In the genomic region with DNA sequence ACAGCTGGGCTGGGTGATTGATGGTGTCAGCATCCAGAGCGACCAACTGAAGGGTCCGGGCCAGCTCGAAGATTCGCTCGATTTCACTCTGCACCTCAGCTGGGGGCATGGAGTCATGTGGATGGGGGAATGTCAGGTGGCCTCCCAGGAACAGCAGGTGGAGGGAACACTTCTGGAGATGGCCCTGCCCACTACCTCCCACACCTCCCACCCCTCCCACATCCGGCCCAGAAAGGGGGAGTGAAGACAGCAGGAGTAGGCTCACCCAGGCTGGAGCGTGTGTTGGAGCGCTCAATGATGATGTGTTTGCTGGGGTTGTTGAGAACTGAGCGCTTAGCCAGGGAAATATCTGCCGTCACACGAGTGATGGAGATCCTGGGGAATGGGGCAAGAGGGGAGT, we compare ENCODE assay signal across 1 cellular context.
TF ChIP-seq lines count a peak whose summit lies in the region.

No MANE protein-coding gene starts in this region.

TF ChIP-seq in HEK293, 187 proteins besides CTCF, POLR2A, EP300 and RAD21 (continued from another document):
- TF ChIP-seq, protein P1, sequence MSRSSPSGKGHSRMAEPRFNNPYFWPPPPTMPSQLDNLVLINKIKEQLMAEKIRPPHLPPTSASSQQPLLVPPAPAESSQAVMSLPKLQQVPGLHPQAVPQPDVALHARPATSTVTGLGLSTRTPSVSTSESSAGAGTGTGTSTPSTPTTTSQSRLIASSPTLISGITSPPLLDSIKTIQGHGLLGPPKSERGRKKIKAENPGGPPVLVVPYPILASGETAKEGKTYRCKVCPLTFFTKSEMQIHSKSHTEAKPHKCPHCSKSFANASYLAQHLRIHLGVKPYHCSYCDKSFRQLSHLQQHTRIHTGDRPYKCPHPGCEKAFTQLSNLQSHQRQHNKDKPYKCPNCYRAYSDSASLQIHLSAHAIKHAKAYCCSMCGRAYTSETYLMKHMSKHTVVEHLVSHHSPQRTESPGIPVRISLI (tag by site-specific recombination; IDR thresholded peaks at IDR 0.05): no peak
- TF ChIP-seq ZNF174 (tag by site-specific recombination; IDR thresholded peaks at IDR 0.05) (no peak), ZNF292 (tag by site-specific recombination; IDR thresholded peaks at IDR 0.05; ENCODE audit: borderline replicate concordance, low read depth) (no peak), ZBTB1 (tag by site-specific recombination; IDR thresholded peaks at IDR 0.05) (no peak), GLIS1 (tag by site-specific recombination; IDR thresholded peaks at IDR 0.05) (peak; percentile 57; the same call in 1 of the 2 replicates), ZNF366 (tag by site-specific recombination; conservative IDR thresholded peaks at IDR 0.05) (no peak), IKZF3 (tag by site-specific recombination; IDR thresholded peaks at IDR 0.05) (no peak), PRDM10 (tag by site-specific recombination; IDR thresholded peaks at IDR 0.05) (no peak), SP2 (tag by site-specific recombination; IDR thresholded peaks at IDR 0.05) (peak; percentile 13; the same call in 1 of the 2 replicates), ZNF223 (tag by site-specific recombination; IDR thresholded peaks at IDR 0.05) (no peak), ZFP41 (tag by site-specific recombination; IDR thresholded peaks at IDR 0.05; ENCODE audit: borderline replicate concordance) (no peak), TCF7L2 (IDR thresholded peaks at IDR 0.05; ENCODE audit: borderline replicate concordance, low read depth, low read length) (no peak), EGR2 (tag by site-specific recombination; IDR thresholded peaks at IDR 0.05; ENCODE audit: low read depth) (peak; percentile 77)
- TF ChIP-seq, protein P2, sequence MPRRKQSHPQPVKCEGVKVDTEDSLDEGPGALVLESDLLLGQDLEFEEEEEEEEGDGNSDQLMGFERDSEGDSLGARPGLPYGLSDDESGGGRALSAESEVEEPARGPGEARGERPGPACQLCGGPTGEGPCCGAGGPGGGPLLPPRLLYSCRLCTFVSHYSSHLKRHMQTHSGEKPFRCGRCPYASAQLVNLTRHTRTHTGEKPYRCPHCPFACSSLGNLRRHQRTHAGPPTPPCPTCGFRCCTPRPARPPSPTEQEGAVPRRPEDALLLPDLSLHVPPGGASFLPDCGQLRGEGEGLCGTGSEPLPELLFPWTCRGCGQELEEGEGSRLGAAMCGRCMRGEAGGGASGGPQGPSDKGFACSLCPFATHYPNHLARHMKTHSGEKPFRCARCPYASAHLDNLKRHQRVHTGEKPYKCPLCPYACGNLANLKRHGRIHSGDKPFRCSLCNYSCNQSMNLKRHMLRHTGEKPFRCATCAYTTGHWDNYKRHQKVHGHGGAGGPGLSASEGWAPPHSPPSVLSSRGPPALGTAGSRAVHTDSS (tag by site-specific recombination; IDR thresholded peaks at IDR 0.05): no peak
- TF ChIP-seq, protein P3, sequence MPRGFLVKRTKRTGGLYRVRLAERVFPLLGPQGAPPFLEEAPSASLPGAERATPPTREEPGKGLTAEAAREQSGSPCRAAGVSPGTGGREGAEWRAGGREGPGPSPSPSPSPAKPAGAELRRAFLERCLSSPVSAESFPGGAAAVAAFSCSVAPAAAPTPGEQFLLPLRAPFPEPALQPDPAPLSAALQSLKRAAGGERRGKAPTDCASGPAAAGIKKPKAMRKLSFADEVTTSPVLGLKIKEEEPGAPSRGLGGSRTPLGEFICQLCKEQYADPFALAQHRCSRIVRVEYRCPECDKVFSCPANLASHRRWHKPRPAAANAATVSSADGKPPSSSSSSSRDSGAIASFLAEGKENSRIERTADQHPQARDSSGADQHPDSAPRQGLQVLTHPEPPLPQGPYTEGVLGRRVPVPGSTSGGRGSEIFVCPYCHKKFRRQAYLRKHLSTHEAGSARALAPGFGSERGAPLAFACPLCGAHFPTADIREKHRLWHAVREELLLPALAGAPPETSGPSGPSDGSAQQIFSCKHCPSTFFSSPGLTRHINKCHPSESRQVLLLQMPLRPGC (tag by site-specific recombination; IDR thresholded peaks at IDR 0.05): no peak
TF ChIP-seq in HEK293: peak in this region for 5.
